9 cellular contexts compared by ENCODE assay signal in the genomic region with DNA sequence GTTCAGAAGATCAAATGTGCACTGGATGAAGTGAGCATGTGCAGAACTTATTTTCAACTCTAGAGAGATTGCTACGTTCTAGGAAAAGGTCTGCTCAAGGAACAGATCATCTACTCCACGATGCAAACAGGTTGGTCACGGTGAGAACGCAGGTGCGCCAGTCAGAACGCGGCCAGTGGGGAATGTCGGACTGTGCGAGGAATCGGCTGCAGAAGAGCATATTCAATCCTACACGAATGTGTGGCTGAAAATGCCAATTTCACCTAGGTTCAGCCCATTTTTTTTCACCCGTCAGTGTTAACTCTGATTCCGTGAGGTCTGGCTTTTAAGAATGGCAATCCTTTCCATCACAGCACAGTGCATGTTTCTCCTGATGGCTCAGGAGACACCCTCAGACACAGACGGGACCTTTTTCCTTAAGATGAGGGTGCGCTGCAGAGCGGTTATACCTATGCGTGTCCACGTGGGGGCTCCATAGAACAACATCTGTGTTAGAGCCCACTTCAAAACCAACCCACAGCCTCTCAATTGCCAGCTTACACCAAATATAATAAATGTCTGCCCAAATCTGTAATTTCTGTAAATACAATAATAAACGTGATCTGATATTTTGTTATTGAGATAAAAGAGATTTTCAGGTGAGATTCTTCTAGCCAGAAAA.
DNase-seq lines count a peak whose midpoint lies in the region; ATAC-seq and TF ChIP-seq lines count a peak whose summit lies in the region.
"Had no signal": no experiment of that assay in that cellular context is flagged by ENCODE, and none has a peak within 500 bp of the region (broad histone marks: within the 10 kb centered on the region; RNA-seq: fewer than 3 reads in every experiment).

No MANE protein-coding gene starts in this region.

- CTCF ChIA-PET in activated CD4-positive, alpha-beta T cell treated with anti-CD3 and anti-CD28 coated beads, Interleukin-2, amount 10 ng/mL, durations not matched to agents 7 days and 5 days (lab: Charles Lee): no interaction called here

- DNase-seq in AML-193 (lab: John Stamatoyannopoulos, UW): peak; percentile 41 to 53
- peak; percentile 38 for DNase-seq in NCI-H2171 (lab: John Stamatoyannopoulos, UW)
- DNase-seq in activated CD4-positive, alpha-beta T cell treated with anti-CD3 and anti-CD28 coated beads, Interleukin-2, amount 10 ng/mL, durations not matched to agents 7 days and 5 days: peak; percentile 56
- DNase-seq in fibroblast of mammary gland (ENCODE audit: low read depth): peak; percentile 66
- DNase-seq in nephron progenitor cell: peak; percentile 77

- no peak overlapping the region for H3K27ac Mint-ChIP-seq in activated CD4-positive, alpha-beta T cell treated with anti-CD3 and anti-CD28 coated beads, Interleukin-2, amount 10 ng/mL, durations not matched to agents 7 days and 5 days
- H3K27ac Mint-ChIP-seq in nephron progenitor cell: no peak overlapping the region

- H3K9me3 Mint-ChIP-seq in activated CD4-positive, alpha-beta T cell treated with anti-CD3 and anti-CD28 coated beads, Interleukin-2, amount 10 ng/mL, durations not matched to agents 7 days and 5 days: no peaks in the 10 kb centered on the region
- H3K9me3 Mint-ChIP-seq in nephron progenitor cell: no peaks in the 10 kb centered on the region

- H3K36me3 Mint-ChIP-seq in activated CD4-positive, alpha-beta T cell treated with anti-CD3 and anti-CD28 coated beads, Interleukin-2, amount 10 ng/mL, durations not matched to agents 7 days and 5 days (ENCODE audit: low read depth): no peaks in the 10 kb centered on the region
- no peaks in the 10 kb centered on the region for H3K36me3 Mint-ChIP-seq in nephron progenitor cell (ENCODE audit: low read depth)

- no peak overlapping the region for H3K4me3 ChIP-seq in fibroblast of mammary gland (ENCODE audit: control insufficient read depth, low read depth, low read length)
- H3K4me3 ChIP-seq: ovary had no signal

- no peak overlapping the region for H3K4me3 Mint-ChIP-seq in activated CD4-positive, alpha-beta T cell treated with anti-CD3 and anti-CD28 coated beads, Interleukin-2, amount 10 ng/mL, durations not matched to agents 7 days and 5 days
- no peak overlapping the region for H3K4me3 Mint-ChIP-seq in nephron progenitor cell

- H3K4me1 Mint-ChIP-seq in activated CD4-positive, alpha-beta T cell treated with anti-CD3 and anti-CD28 coated beads, Interleukin-2, amount 10 ng/mL, durations not matched to agents 7 days and 5 days: no peaks in the 10 kb centered on the region
- peaks cover 1% of the 10 kb centered on the region for H3K4me1 Mint-ChIP-seq in nephron progenitor cell

- TF ChIP-seq CTCF in fibroblast of mammary gland (conservative IDR thresholded peaks at IDR 0.05; ENCODE audit: control insufficient read depth, insufficient read depth, low read depth, low read length) (peak; percentile 81), nephron progenitor cell (IDR thresholded peaks at IDR 0.05) (peak; percentile 75)

- H3K27me3 Mint-ChIP-seq in activated CD4-positive, alpha-beta T cell treated with anti-CD3 and anti-CD28 coated beads, Interleukin-2, amount 10 ng/mL, durations not matched to agents 7 days and 5 days: peaks cover 2% of the 10 kb centered on the region
- H3K27me3 Mint-ChIP-seq in nephron progenitor cell (ENCODE audit: low read depth, poor library complexity): peaks cover 53% of the 10 kb centered on the region

- ATAC-seq in GM18511 (IDR thresholded peaks at IDR 0.05; ENCODE audit: unreplicated experiment) (peak; percentile 89), HG03103 (IDR thresholded peaks at IDR 0.05; ENCODE audit: low read depth, unreplicated experiment) (peak; percentile 92), HG03039 (IDR thresholded peaks at IDR 0.05; ENCODE audit: unreplicated experiment) (no peak)

- POLR2A ChIA-PET in activated CD4-positive, alpha-beta T cell treated with anti-CD3 and anti-CD28 coated beads, Interleukin-2, amount 10 ng/mL, durations not matched to agents 7 days and 5 days (lab: Charles Lee): no interaction called here
